1 cellular context compared by ENCODE assay signal in genomic region chr6:44312901-44313788, GRCh38.
TF ChIP-seq lines count a peak whose summit lies in the region.

Gene AARS2 (minus strand): TSS chr6:44313347. CDS start chr6:44313323, 24 bp downstream.

TF ChIP-seq in K562, 482 proteins besides CTCF, POLR2A, EP300 and RAD21 (continued from another document and continues in another):
- TF ChIP-seq ZNF518B (CRISPR knock-in tag; IDR thresholded peaks at IDR 0.05): no peak
- no peak for TF ChIP-seq CUX1 (CRISPR knock-in tag; IDR thresholded peaks at IDR 0.05)
- TF ChIP-seq ZFP36 (IDR thresholded peaks at IDR 0.05; ENCODE audit: low read depth, low read length, partially characterized antibody): peak; percentile 30
- peak; percentile 92 for TF ChIP-seq TBP (optimal IDR thresholded peaks at IDR 0.05; ENCODE audit: low read depth, low read length)
- TF ChIP-seq ZKSCAN8 (CRISPR knock-in tag; IDR thresholded peaks at IDR 0.05): no peak
- TF ChIP-seq ZNF778 (CRISPR knock-in tag; IDR thresholded peaks at IDR 0.05): no peak
- no peak for TF ChIP-seq TAL1 (IDR thresholded peaks at IDR 0.05)
- no peak for TF ChIP-seq THRA (IDR thresholded peaks at IDR 0.05)
- TF ChIP-seq ZNF764 (CRISPR knock-in tag; IDR thresholded peaks at IDR 0.05; ENCODE audit: low read depth): no peak
- TF ChIP-seq HBP1 (CRISPR knock-in tag; IDR thresholded peaks at IDR 0.05): no peak
- TF ChIP-seq ZNF121 (CRISPR knock-in tag; conservative IDR thresholded peaks at IDR 0.05): no peak
- TF ChIP-seq ESRRB (CRISPR knock-in tag; IDR thresholded peaks at IDR 0.05; ENCODE audit: borderline replicate concordance): no peak
- TF ChIP-seq TSC22D4 (tag; IDR thresholded peaks at IDR 0.05): no peak
- TF ChIP-seq AFF4 (CRISPR knock-in tag; IDR thresholded peaks at IDR 0.05): peak; percentile 81; the same call in 1 of the 2 replicates
- peak; percentile 25; the same call in 1 of the 2 replicates for TF ChIP-seq NCOR1 (IDR thresholded peaks at IDR 0.05)
- TF ChIP-seq ZBTB1 (CRISPR knock-in tag; IDR thresholded peaks at IDR 0.05; ENCODE audit: borderline replicate concordance, low read depth): no peak
- TF ChIP-seq ZNF785 (CRISPR knock-in tag; IDR thresholded peaks at IDR 0.05): no peak
- TF ChIP-seq SREBF1 (IDR thresholded peaks at IDR 0.05; ENCODE audit: borderline replicate concordance, low read depth, low read length): no peak
- TF ChIP-seq NONO (IDR thresholded peaks at IDR 0.05; ENCODE audit: low read depth in 2 of 2, low read length in 1 of 2): peak; percentile 71 to 84; a peak in 3 of 4 replicates
- TF ChIP-seq C11orf30 (IDR thresholded peaks at IDR 0.05; ENCODE audit: low read depth): peak; percentile 96
- TF ChIP-seq JUN (IDR thresholded peaks at IDR 0.05; ENCODE audit: borderline replicate concordance, low read depth, low read length): peak; percentile 75; the same call in 1 of the 2 replicates
- no peak for TF ChIP-seq JUN (CRISPR knock-in tag; IDR thresholded peaks at IDR 0.05; ENCODE audit: borderline replicate concordance)
- TF ChIP-seq CAMTA2 (CRISPR knock-in tag; conservative IDR thresholded peaks at IDR 0.05): no peak
- no peak for TF ChIP-seq ARID3A (IDR thresholded peaks at IDR 0.05; ENCODE audit: borderline replicate concordance, low read depth, low read length)
- TF ChIP-seq ATF4 (CRISPR knock-in tag; IDR thresholded peaks at IDR 0.05): no peak
- no peak for TF ChIP-seq RFX5 (IDR thresholded peaks at IDR 0.05; ENCODE audit: low read depth, low read length)
- TF ChIP-seq MBD1 (CRISPR knock-in tag; IDR thresholded peaks at IDR 0.05): no peak
- peak; percentile 91 for TF ChIP-seq ZHX1 (conservative IDR thresholded peaks at IDR 0.05; ENCODE audit: low read length)
- TF ChIP-seq SMARCA5 (IDR thresholded peaks at IDR 0.05): peak; percentile 91
